Comparison of ENCODE assay signal across 8 cellular contexts in the genomic region with DNA sequence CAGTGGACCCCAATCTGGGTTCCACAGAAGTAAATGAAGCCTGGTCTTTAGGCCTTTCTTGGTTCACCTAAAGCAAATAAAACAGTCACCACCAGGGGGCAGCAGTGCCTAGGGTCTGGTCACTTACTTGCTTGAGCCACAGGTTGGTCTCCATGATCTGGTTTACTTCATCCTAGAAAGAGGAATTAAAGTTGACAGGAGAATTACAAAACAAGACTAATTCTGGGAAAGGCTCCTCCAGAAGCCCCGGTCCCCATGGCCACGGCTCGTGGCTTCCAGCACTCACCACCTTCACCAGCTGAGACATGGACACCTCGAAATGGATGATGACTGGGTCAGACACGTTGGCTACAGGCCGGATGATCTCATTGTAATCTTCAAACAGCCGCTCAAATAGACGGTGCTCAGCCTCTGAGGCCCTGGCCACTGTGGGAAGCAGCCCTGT. TPM values are rescaled to one million over a fixed set of nuclear protein-coding genes. Genes with fewer than 3 reads are reported as not detected.
DNase-seq lines count a peak whose midpoint lies in the region; ATAC-seq and TF ChIP-seq lines count a peak whose summit lies in the region.

No MANE protein-coding gene starts in this region.

- no peak overlapping the region for H3K4me3 ChIP-seq in OCI-LY1 (ENCODE audit: low read depth, low read length, poor library complexity, severe bottlenecking)
- no peak overlapping the region for H3K4me3 ChIP-seq in epithelial cell of esophagus (ENCODE audit: low read length)
- no peak overlapping the region for H3K4me3 ChIP-seq in mucosa of descending colon

- H3K36me3 ChIP-seq in OCI-LY1 (ENCODE audit: insufficient read depth, low read length) (no peaks in the 10 kb centered on the region), mucosa of descending colon (ENCODE audit: low read depth) (no peaks in the 10 kb centered on the region)

- H3K79me2 ChIP-seq in OCI-LY1 (ENCODE audit: insufficient read depth, low read length), result no peaks in the 10 kb centered on the region

- no peak overlapping the region for H2AFZ ChIP-seq in OCI-LY1 (ENCODE audit: low read length)

- H4K20me1 ChIP-seq in OCI-LY1 (ENCODE audit: insufficient read depth, low read length), result no peaks in the 10 kb centered on the region

- H3F3A ChIP-seq in OCI-LY1 (ENCODE audit: insufficient read depth, low read length), result no peaks in the 10 kb centered on the region

- H3K4me1 ChIP-seq in OCI-LY1 (ENCODE audit: insufficient read depth, low read length, severe bottlenecking) (no peaks in the 10 kb centered on the region), mucosa of descending colon (ENCODE audit: low read depth) (peaks cover 10% of the 10 kb centered on the region)

- no peak overlapping the region for H3K27ac ChIP-seq in OCI-LY1 (ENCODE audit: low read depth, low read length, poor library complexity, severe bottlenecking)

- H3K9me3 ChIP-seq in OCI-LY1 (ENCODE audit: low read length) (no peaks in the 10 kb centered on the region), mucosa of descending colon (no peaks in the 10 kb centered on the region)

- intact Hi-C loops in mucosa of descending colon (cut with DNase I, micrococcal nuclease), result loop anchor here (5.0 kb wide), 1 partner anchor 89 kb away; no protein-coding TSS in a partner anchor

- no peaks in the 10 kb centered on the region for H3K9me2 ChIP-seq in OCI-LY1 (ENCODE audit: low read depth, low read length)

- no peaks in the 10 kb centered on the region for H3K27me3 ChIP-seq in OCI-LY1 (ENCODE audit: insufficient read depth, low read length)

- no peak overlapping the region for H3K4me2 ChIP-seq in OCI-LY1 (ENCODE audit: low read length)

- H3K9ac ChIP-seq in OCI-LY1 (ENCODE audit: low read length), result no peak overlapping the region

- TF ChIP-seq CTCF in OCI-LY1 (IDR thresholded peaks at IDR 0.05; ENCODE audit: low read length) (peak; percentile 84), epithelial cell of esophagus (IDR thresholded peaks at IDR 0.05; ENCODE audit: insufficient read depth, low read depth, low read length, missing control alignments) (peak; percentile 78), mucosa of descending colon (IDR thresholded peaks at IDR 0.05) (peak; percentile 67)

- ATAC-seq in mucosa of descending colon, result peak; percentile 81
- no peak for ATAC-seq in GM19351 (IDR thresholded peaks at IDR 0.05; ENCODE audit: unreplicated experiment)

- DNase-seq in CMK (ENCODE audit: low read depth) (peak; percentile 57), HuH-7.5 (ENCODE audit: low spot score) (peak; percentile 95), epithelial cell of esophagus (ENCODE audit: low read depth) (peak; percentile 81), mucosa of descending colon (peak in 2 of 3 donors; percentile 72 to 99)
- DNase-seq in activated CD8-positive, alpha-beta memory T cell treated with anti-CD3 and anti-CD28 coated beads, Interleukin-2, amount 50 U/mL, for 24 hours (ENCODE audit: extremely low read depth), result peak; percentile 62
- DNase-seq in stimulated activated CD8-positive, alpha-beta memory T cell treated with anti-CD3 and anti-CD28 coated beads, Interleukin-4, amount 100 ng/mL, for 1 hour (ENCODE audit: low read depth in 2 of 2, low spot score in 1 of 2), result peak; percentile 67 to 78

RNA-seq across cellular contexts. Expression of a gene that starts 2.3 kb away (rescaled TPM):
- 10 to 100 TPM in 1 of 3 donors, 1 to 10 TPM in 2; 1.9 to 13.9 (median 4.8) TPM for total RNA-seq in mucosa of descending colon

RNA-seq across cellular contexts. Expression of a gene that starts 22.5 kb away (rescaled TPM):
- total RNA-seq in mucosa of descending colon, result 1 to 10 TPM in 1 of 3 donors, under 1 TPM in 1, not detected in 1; 0.29 to 2.4 TPM

RNA-seq across cellular contexts. Expression of a gene that starts 53.2 kb away (rescaled TPM):
- 1 to 10 TPM; 2.5 to 4.0 (median 3.1) TPM for total RNA-seq in mucosa of descending colon
